Comparison of ENCODE assay signal across 28 cellular contexts in genomic region chr12:45712319-45712718, GRCh38.
"Had no signal": no experiment of that assay in that cellular context is flagged by ENCODE, and none has a peak within 500 bp of the region (broad histone marks: within the 10 kb centered on the region; RNA-seq: fewer than 3 reads in every experiment).

No MANE protein-coding gene starts in this region.

- DNase-seq: activated CD4-positive, alpha-beta T cell treated with anti-CD3 and anti-CD28 coated beads for 48 hours; activated CD4-positive, alpha-beta T cell treated with anti-CD3 and anti-CD28 coated beads, Interleukin-2, amount 50 U/mL, for 1 hour; activated CD4-positive, alpha-beta T cell treated with anti-CD3 and anti-CD28 coated beads, Interleukin-2, amount 50 U/mL, for 48 hours; activated CD8-positive, alpha-beta memory T cell treated with anti-CD3 and anti-CD28 coated beads for 24 hours; activated CD8-positive, alpha-beta T cell treated with anti-CD3 and anti-CD28 coated beads for 36 hours; activated effector memory CD4-positive, alpha-beta T cell treated with Interleukin-2 at 50 U/mL for 16 hours; activated gamma-delta T cell treated with Interleukin-2 at 50 U/mL for 16 hours; activated naive CD4-positive, alpha-beta T cell treated with anti-CD3 and anti-CD28 coated beads for 36 hours; activated naive CD8-positive, alpha-beta T cell treated with anti-CD3 and anti-CD28 coated beads for 36 hours; activated naive CD8-positive, alpha-beta T cell treated with anti-CD3 and anti-CD28 coated beads, Interleukin-2, amount 50 U/mL, for 24 hours; activated T-cell treated with anti-CD3 and anti-CD28 coated beads, Interleukin-2, amount 50 U/mL, for 4 hours; adrenal gland; amygdala; aorta; body of pancreas; caudate nucleus; cortex of kidney; dermis blood vessel endothelial cell; effector CD4-positive, alpha-beta T cell; effector memory CD8-positive, alpha-beta T cell; erythroblast; foreskin melanocyte; T-helper 2 cell had no signal

- H3K36me3 Mint-ChIP-seq: WTC11 had no signal

- H3K27me3 Mint-ChIP-seq: activated CD8-positive, alpha-beta T cell treated with anti-CD3 and anti-CD28 coated beads for 36 hours; activated naive CD4-positive, alpha-beta T cell treated with anti-CD3 and anti-CD28 coated beads, Interleukin-2, amount 50 U/mL, for 24 hours; activated naive CD8-positive, alpha-beta T cell treated with anti-CD3 and anti-CD28 coated beads for 36 hours; activated naive CD8-positive, alpha-beta T cell treated with anti-CD3 and anti-CD28 coated beads, Interleukin-2, amount 50 U/mL, for 24 hours; activated T-helper 17 cell treated with anti-CD3 and anti-CD28 coated beads, Interleukin-2, amount 50 U/mL, for 72 hours; effector memory CD8-positive, alpha-beta T cell had no signal

- H3K4me3 Mint-ChIP-seq: activated CD8-positive, alpha-beta T cell treated with anti-CD3 and anti-CD28 coated beads for 36 hours; activated naive CD4-positive, alpha-beta T cell treated with anti-CD3 and anti-CD28 coated beads for 36 hours; activated naive CD4-positive, alpha-beta T cell treated with anti-CD3 and anti-CD28 coated beads, Interleukin-2, amount 50 U/mL, for 24 hours; activated naive CD8-positive, alpha-beta T cell treated with anti-CD3 and anti-CD28 coated beads for 36 hours; activated naive CD8-positive, alpha-beta T cell treated with anti-CD3 and anti-CD28 coated beads, Interleukin-2, amount 50 U/mL, for 24 hours; activated T-cell treated with anti-CD3 and anti-CD28 coated beads, Interleukin-2, amount 50 U/mL, for 4 hours; activated T-helper 17 cell treated with anti-CD3 and anti-CD28 coated beads, Interleukin-2, amount 50 U/mL, for 72 hours; effector memory CD8-positive, alpha-beta T cell; WTC11 had no signal

- H3K9me3 Mint-ChIP-seq: activated CD8-positive, alpha-beta T cell treated with anti-CD3 and anti-CD28 coated beads for 36 hours; activated naive CD4-positive, alpha-beta T cell treated with anti-CD3 and anti-CD28 coated beads for 36 hours; activated naive CD4-positive, alpha-beta T cell treated with anti-CD3 and anti-CD28 coated beads, Interleukin-2, amount 50 U/mL, for 24 hours; activated naive CD8-positive, alpha-beta T cell treated with anti-CD3 and anti-CD28 coated beads for 36 hours; activated naive CD8-positive, alpha-beta T cell treated with anti-CD3 and anti-CD28 coated beads, Interleukin-2, amount 50 U/mL, for 24 hours; activated T-cell treated with anti-CD3 and anti-CD28 coated beads, Interleukin-2, amount 50 U/mL, for 4 hours; activated T-helper 17 cell treated with anti-CD3 and anti-CD28 coated beads, Interleukin-2, amount 50 U/mL, for 72 hours; effector memory CD8-positive, alpha-beta T cell; WTC11 had no signal

- ATAC-seq: activated CD4-positive, CD25-positive, alpha-beta regulatory T cell treated with anti-CD3 and anti-CD28 coated beads, Interleukin-2, amount 50 U/mL, for 24 hours; activated CD8-positive, alpha-beta T cell treated with anti-CD3 and anti-CD28 coated beads for 36 hours; activated naive CD8-positive, alpha-beta T cell treated with anti-CD3 and anti-CD28 coated beads, Interleukin-2, amount 50 U/mL, for 24 hours; activated T-cell treated with anti-CD3 and anti-CD28 coated beads, Interleukin-2, amount 50 U/mL, for 4 hours; activated T-helper 17 cell treated with anti-CD3 and anti-CD28 coated beads, Interleukin-2, amount 50 U/mL, for 72 hours; body of pancreas; effector memory CD8-positive, alpha-beta T cell; gastroesophageal sphincter; WTC11 had no signal

- H3K27ac Mint-ChIP-seq: activated CD8-positive, alpha-beta T cell treated with anti-CD3 and anti-CD28 coated beads for 36 hours; activated naive CD4-positive, alpha-beta T cell treated with anti-CD3 and anti-CD28 coated beads for 36 hours; activated naive CD4-positive, alpha-beta T cell treated with anti-CD3 and anti-CD28 coated beads, Interleukin-2, amount 50 U/mL, for 24 hours; activated naive CD8-positive, alpha-beta T cell treated with anti-CD3 and anti-CD28 coated beads for 36 hours; activated naive CD8-positive, alpha-beta T cell treated with anti-CD3 and anti-CD28 coated beads, Interleukin-2, amount 50 U/mL, for 24 hours; activated T-helper 17 cell treated with anti-CD3 and anti-CD28 coated beads, Interleukin-2, amount 50 U/mL, for 72 hours; effector memory CD8-positive, alpha-beta T cell; WTC11 had no signal
